ENCODE assay signal across 28 cellular contexts in the genomic region with DNA sequence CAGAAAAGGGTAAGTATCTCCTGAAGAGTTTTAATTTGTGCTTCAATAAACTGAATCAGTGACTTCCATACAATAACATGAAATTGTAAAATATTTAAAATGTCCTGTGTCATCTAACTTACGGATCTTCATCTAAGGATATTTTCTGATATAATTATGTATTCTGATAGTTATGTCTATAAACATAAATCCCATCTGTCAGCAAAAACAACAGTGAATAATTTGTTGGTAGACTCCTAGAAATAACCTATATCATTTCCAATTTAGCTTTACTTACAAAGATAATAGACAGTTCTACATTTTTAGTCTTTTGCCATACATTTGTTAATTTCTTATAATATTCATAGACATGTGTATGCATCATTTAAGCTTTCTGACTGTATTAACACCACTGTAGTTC.
"Had no signal": no experiment of that assay in that cellular context is flagged by ENCODE, and none has a peak within 500 bp of the region (broad histone marks: within the 10 kb centered on the region; RNA-seq: fewer than 3 reads in every experiment).

No MANE protein-coding gene starts in this region.

- H3K79me2 ChIP-seq: parathyroid adenoma had no signal

- H3K4me3 ChIP-seq: neural progenitor cell, ovary, psoas muscle, skin epidermis, smooth muscle cell, spleen, thoracic aorta, thyroid gland, tibial nerve, upper lobe of left lung, vagina had no signal

- H3K36me3 ChIP-seq: neural progenitor cell, ovary, thoracic aorta, thyroid gland, upper lobe of left lung, vagina had no signal

- H3K4me2 ChIP-seq: neural progenitor cell, smooth muscle cell had no signal

- H2AFZ ChIP-seq: neural progenitor cell, parathyroid adenoma had no signal

- DNase-seq: natural killer cell; occipital lobe; ovary; posterior cingulate gyrus; psoas muscle; right cardiac atrium; spleen; stimulated activated CD4-positive, alpha-beta T cell treated with anti-CD3 and anti-CD28 coated beads, Interleukin-12 subunit alpha, Interleukin-12 subunit beta, amount 100 ng/mL, for 4 hours; stimulated activated CD4-positive, alpha-beta T cell treated with anti-CD3 and anti-CD28 coated beads, Interleukin-1b, Interleukin-23, amount 100 ng/mL, for 48 hours; stimulated activated CD4-positive, alpha-beta T cell treated with anti-CD3 and anti-CD28 coated beads, Interleukin-4, amount 100 ng/mL, for 1 hour; stimulated activated CD4-positive, alpha-beta T cell treated with anti-CD3 and anti-CD28 coated beads, Interleukin-4, amount 100 ng/mL, for 4 hours; stimulated activated CD8-positive, alpha-beta memory T cell treated with anti-CD3 and anti-CD28 coated beads, Interleukin-4, amount 100 ng/mL, for 48 hours; stimulated activated naive CD4-positive, alpha-beta T cell; stimulated activated naive CD8-positive, alpha-beta T cell treated with anti-CD3 and anti-CD28 coated beads, Interleukin-15, amount 100 ng/mL, for 72 hours; stimulated activated naive CD8-positive, alpha-beta T cell treated with anti-CD3 and anti-CD28 coated beads, Interleukin-15, Interleukin-2, amounts not matched to agents 100 U/mL and 50 U/mL, for 24 hours; substantia nigra; thyroid gland; trophoblast cell; upper lobe of left lung had no signal

- H3K4me1 ChIP-seq: neural progenitor cell, parathyroid adenoma, psoas muscle, spleen, thyroid gland, tibial nerve, upper lobe of left lung had no signal

- ATAC-seq: natural killer cell; psoas muscle; right cardiac atrium; sciatic nerve; stimulated activated memory B cell treated with anti-CD40 and anti-IgM and Interleukin-4, amounts not matched to agents 10 μg/mL and 1 μg/mL and 100 μg/mL, for 72 hours; stimulated activated naive CD8-positive, alpha-beta T cell treated with anti-CD3 and anti-CD28 coated beads, Interleukin-15, amount 100 ng/mL, for 72 hours; stimulated activated naive CD8-positive, alpha-beta T cell treated with anti-CD3 and anti-CD28 coated beads, Interleukin-15, Interleukin-2, amounts not matched to agents 100 U/mL and 50 U/mL, for 24 hours had no signal

- H3K27me3 ChIP-seq: neural progenitor cell, ovary, spleen, thyroid gland, tibial nerve, upper lobe of left lung, vagina had no signal

- H3K9me3 ChIP-seq: ovary, psoas muscle, thoracic aorta, thyroid gland, tibial nerve, upper lobe of left lung, vagina had no signal

- H3K9ac ChIP-seq: neural progenitor cell, parathyroid adenoma had no signal

- H3K27ac ChIP-seq: neural progenitor cell, ovary, parathyroid adenoma, psoas muscle, skin epidermis, spleen, thoracic aorta, thyroid gland, tibial nerve, upper lobe of left lung, vagina had no signal
